In the genomic region with DNA sequence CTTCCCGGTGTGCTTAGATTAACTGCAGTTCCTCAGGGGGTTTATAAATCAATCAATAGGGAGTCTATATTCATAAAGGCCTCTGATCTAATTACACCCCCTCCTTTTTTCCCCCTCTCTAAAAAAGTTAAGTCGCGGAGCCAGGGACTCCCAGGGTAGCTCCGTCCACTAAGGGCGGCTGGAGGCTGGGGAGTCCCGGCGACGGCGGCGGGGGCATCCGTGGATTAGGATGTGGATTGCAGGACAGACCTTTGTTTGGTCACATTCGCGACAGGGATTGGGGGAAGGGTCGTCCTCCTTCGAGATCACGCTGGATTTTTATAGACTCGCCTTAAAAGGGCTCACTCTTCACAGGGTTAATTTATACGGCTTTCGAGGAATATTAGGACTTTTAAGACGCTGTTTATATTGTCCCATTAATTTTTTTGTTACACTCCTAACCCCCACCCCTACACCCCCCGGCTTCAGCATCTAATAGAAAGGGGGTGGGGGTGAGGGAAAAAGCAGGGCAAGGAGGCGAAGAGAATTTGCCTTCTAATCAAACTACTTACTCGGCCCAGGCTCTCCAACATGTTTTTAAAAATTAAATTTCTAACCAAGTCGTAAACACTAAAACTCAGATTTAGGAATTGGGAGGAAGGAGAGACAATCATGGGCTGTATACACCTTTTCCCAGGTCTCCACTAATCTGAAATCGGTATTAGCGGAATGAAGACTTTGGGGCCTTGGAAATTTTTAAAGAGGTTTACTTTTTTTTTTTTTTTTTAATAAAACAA, we compare ENCODE assay signal across 32 cellular contexts. TPM values are rescaled to one million over a fixed set of nuclear protein-coding genes. Genes with fewer than 3 reads are reported as not detected.
DNase-seq lines count a peak whose midpoint lies in the region; ATAC-seq and TF ChIP-seq lines count a peak whose summit lies in the region.
"Had no signal": no experiment of that assay in that cellular context is flagged by ENCODE, and none has a peak within 500 bp of the region (broad histone marks: within the 10 kb centered on the region; RNA-seq: fewer than 3 reads in every experiment).

No MANE protein-coding gene starts in this region.

- CTCF ChIA-PET in activated CD8-positive, alpha-beta T cell treated with anti-CD3 and anti-CD28 coated beads, Interleukin-2, amount 10 ng/mL, durations not matched to agents 7 days and 5 days (lab: Charles Lee), result no interaction called here
- CTCF ChIA-PET in activated CD8-positive, alpha-beta T cell treated with anti-CD3 and anti-CD28 coated beads for 36 hours (lab: Charles Lee), result no interaction called here

- no peak for DNase-seq in activated CD8-positive, alpha-beta T cell treated with anti-CD3 and anti-CD28 coated beads, Interleukin-2, amount 10 ng/mL, durations not matched to agents 7 days and 5 days
- DNase-seq in activated CD8-positive, alpha-beta T cell treated with anti-CD3 and anti-CD28 coated beads for 36 hours, result no peak
- DNase-seq in fibroblast of villous mesenchyme (ENCODE audit: low read depth) (peak; percentile 30), left kidney (ENCODE audit: low read depth, low spot score) (peak; percentile 24), smooth muscle cell (lab: John Stamatoyannopoulos, UW; ENCODE audit: unreplicated experiment) (no peak)
- DNase-seq in stimulated activated naive B cell treated with anti-CD40 and anti-IgM and Interleukin-4, amounts not matched to agents 10 μg/mL and 1 μg/mL and 100 μg/mL, for 72 hours, result no peak
- DNase-seq: 8988T; activated CD4-positive, alpha-beta T cell treated with anti-CD3 and anti-CD28 coated beads, Interleukin-2, amount 50 U/mL, for 1 hour; CD4-positive, alpha-beta T cell; DMS 273 treated with DMSO at 0.1 percent for 48 hours; dorsolateral prefrontal cortex; erythroblast; left cardiac atrium; MV-4-11; naive thymus-derived CD4-positive, alpha-beta T cell; NCI-H510A treated with DMSO at 0.1 percent for 48 hours; pancreas; PC-3; Right ventricle myocardium superior; transverse colon had no signal

- H3K9me3 ChIP-seq in smooth muscle cell (replicated peaks; ENCODE audit: low read depth) (no peaks in the 10 kb centered on the region), gastroesophageal sphincter (no peaks in the 10 kb centered on the region)
- H3K9me3 ChIP-seq: ascending aorta, pancreas, transverse colon had no signal

- TF ChIP-seq CTCF in activated CD8-positive, alpha-beta T cell treated with anti-CD3 and anti-CD28 coated beads for 36 hours (IDR thresholded peaks at IDR 0.05), result no peak
- TF ChIP-seq CTCF in fibroblast of villous mesenchyme (IDR thresholded peaks at IDR 0.05; ENCODE audit: insufficient read depth, low read depth, low read length) (no peak), smooth muscle cell (IDR thresholded peaks at IDR 0.05; ENCODE audit: borderline replicate concordance, insufficient read depth, poor library complexity, severe bottlenecking) (no peak), gastroesophageal sphincter (IDR thresholded peaks at IDR 0.05) (no peak)

- H3K27ac Mint-ChIP-seq in activated CD8-positive, alpha-beta T cell treated with anti-CD3 and anti-CD28 coated beads, Interleukin-2, amount 10 ng/mL, durations not matched to agents 7 days and 5 days, result no peak overlapping the region
- no peak overlapping the region for H3K27ac Mint-ChIP-seq in activated CD8-positive, alpha-beta T cell treated with anti-CD3 and anti-CD28 coated beads for 36 hours
- H3K27ac Mint-ChIP-seq in stimulated activated naive B cell treated with anti-CD40 and anti-IgM and Interleukin-4, amounts not matched to agents 10 μg/mL and 1 μg/mL and 100 μg/mL, for 72 hours, result no peak overlapping the region
- H3K27ac Mint-ChIP-seq: activated T-helper 1 cell treated with anti-CD3 and anti-CD28 coated beads, Interleukin-12 subunit alpha, Interleukin-12 subunit beta, Interleukin-2, Interleukin-4 antibody, amounts not matched to agents 30 ng/mL and 10 ng/mL and 1 ng/mL, durations not matched to agents 14 hours and 24 hours and 36 hours; CD4-positive, alpha-beta T cell had no signal

- ATAC-seq in activated CD8-positive, alpha-beta T cell treated with anti-CD3 and anti-CD28 coated beads, Interleukin-2, amount 10 ng/mL, durations not matched to agents 7 days and 5 days, result no peak
- no peak for ATAC-seq in activated CD8-positive, alpha-beta T cell treated with anti-CD3 and anti-CD28 coated beads for 36 hours
- no peak for ATAC-seq in gastroesophageal sphincter
- no peak for ATAC-seq in GM21737 (IDR thresholded peaks at IDR 0.05; ENCODE audit: unreplicated experiment)
- ATAC-seq in stimulated activated naive B cell treated with anti-CD40 and anti-IgM and Interleukin-4, amounts not matched to agents 10 μg/mL and 1 μg/mL and 100 μg/mL, for 72 hours (replicated peaks), result no peak
- ATAC-seq: activated naive CD4-positive, alpha-beta T cell treated with anti-CD3 and anti-CD28 coated beads, Interleukin-2, amount 50 U/mL, for 72 hours; naive thymus-derived CD4-positive, alpha-beta T cell; pancreas; PC-3; sciatic nerve had no signal

- H3K4me3 ChIP-seq in fibroblast of villous mesenchyme (ENCODE audit: low read depth, low read length) (peak overlapping the region; percentile 40), smooth muscle cell (peak overlapping the region; percentile 65), gastroesophageal sphincter (no peak overlapping the region)
- H3K4me3 ChIP-seq: ascending aorta, dorsolateral prefrontal cortex, pancreas, transverse colon had no signal

- H3K4me1 ChIP-seq in smooth muscle cell (ENCODE audit: low read depth) (peaks cover 37% of the 10 kb centered on the region), gastroesophageal sphincter (peaks cover 0 to 42% (median 0%) of the 10 kb centered on the region in 3 donors)

- H3K36me3 Mint-ChIP-seq in activated CD8-positive, alpha-beta T cell treated with anti-CD3 and anti-CD28 coated beads, Interleukin-2, amount 10 ng/mL, durations not matched to agents 7 days and 5 days (ENCODE audit: low read depth), result peaks cover 14% of the 10 kb centered on the region
- H3K36me3 Mint-ChIP-seq in activated CD8-positive, alpha-beta T cell treated with anti-CD3 and anti-CD28 coated beads for 36 hours (ENCODE audit: low read depth), result peaks cover 3% of the 10 kb centered on the region
- peaks cover 4 to 5% of the 10 kb centered on the region in 2 donors for H3K36me3 Mint-ChIP-seq in stimulated activated naive B cell treated with anti-CD40 and anti-IgM and Interleukin-4, amounts not matched to agents 10 μg/mL and 1 μg/mL and 100 μg/mL, for 72 hours

- H3K27ac ChIP-seq in smooth muscle cell (ENCODE audit: low read depth) (peak overlapping the region; percentile 95), gastroesophageal sphincter (no peak overlapping the region)
- H3K27ac ChIP-seq: ascending aorta, dorsolateral prefrontal cortex, KMS-11, pancreas, transverse colon, VCaP had no signal

- no peaks in the 10 kb centered on the region for H3K36me3 ChIP-seq in smooth muscle cell (ENCODE audit: low read depth)
- H3K36me3 ChIP-seq in gastroesophageal sphincter, result no peaks in the 10 kb centered on the region
- H3K36me3 ChIP-seq: ascending aorta, pancreas, transverse colon had no signal

- intact Hi-C loops in activated CD8-positive, alpha-beta T cell treated with anti-CD3 and anti-CD28 coated beads for 36 hours (cut with micrococcal nuclease), result no loop called here

- TF ChIP-seq EP300 in gastroesophageal sphincter (IDR thresholded peaks at IDR 0.05), result no peak

- H3K4me3 Mint-ChIP-seq in activated CD8-positive, alpha-beta T cell treated with anti-CD3 and anti-CD28 coated beads, Interleukin-2, amount 10 ng/mL, durations not matched to agents 7 days and 5 days, result peak overlapping the region; percentile 12
- H3K4me3 Mint-ChIP-seq in activated CD8-positive, alpha-beta T cell treated with anti-CD3 and anti-CD28 coated beads for 36 hours, result no peak overlapping the region
- H3K4me3 Mint-ChIP-seq in stimulated activated naive B cell treated with anti-CD40 and anti-IgM and Interleukin-4, amounts not matched to agents 10 μg/mL and 1 μg/mL and 100 μg/mL, for 72 hours, result no peak overlapping the region
- H3K4me3 Mint-ChIP-seq: activated T-helper 1 cell treated with anti-CD3 and anti-CD28 coated beads, Interleukin-12 subunit alpha, Interleukin-12 subunit beta, Interleukin-2, Interleukin-4 antibody, amounts not matched to agents 30 ng/mL and 10 ng/mL and 1 ng/mL, durations not matched to agents 14 hours and 24 hours and 36 hours; CD4-positive, alpha-beta T cell; central memory CD8-positive, alpha-beta T cell had no signal

- peak overlapping the region; percentile 98 for H3K4me2 ChIP-seq in smooth muscle cell
- H3K4me2 ChIP-seq: KMS-11 had no signal

- WGBS in smooth muscle cell (ENCODE audit: low lambda C conversion rate), result 4% methylated on average over 26 of the region's 26 CpGs
- 46 to 66% methylated on average over 17 to 24 of the region's 26 CpGs for WGBS in gastroesophageal sphincter (ENCODE audit: low coverage in 1 of 2), 2 donors

- H3K27me3 Mint-ChIP-seq in activated CD8-positive, alpha-beta T cell treated with anti-CD3 and anti-CD28 coated beads, Interleukin-2, amount 10 ng/mL, durations not matched to agents 7 days and 5 days (ENCODE audit: low read depth), result peaks cover 82% of the 10 kb centered on the region
- H3K27me3 Mint-ChIP-seq in activated CD8-positive, alpha-beta T cell treated with anti-CD3 and anti-CD28 coated beads for 36 hours, result peaks cover 85% of the 10 kb centered on the region
- peaks cover 71 to 91% of the 10 kb centered on the region in 2 donors for H3K27me3 Mint-ChIP-seq in stimulated activated naive B cell treated with anti-CD40 and anti-IgM and Interleukin-4, amounts not matched to agents 10 μg/mL and 1 μg/mL and 100 μg/mL, for 72 hours

- TF ChIP-seq POLR2A in gastroesophageal sphincter (IDR thresholded peaks at IDR 0.05), result no peak

- peaks cover 21% of the 10 kb centered on the region for H3F3A ChIP-seq in smooth muscle cell (ENCODE audit: low read depth)

- peaks cover 19% of the 10 kb centered on the region for H4K20me1 ChIP-seq in smooth muscle cell (ENCODE audit: low read depth)

- H3K79me2 ChIP-seq in smooth muscle cell (ENCODE audit: low read depth), result peaks cover 86% of the 10 kb centered on the region

- H2AFZ ChIP-seq in smooth muscle cell (ENCODE audit: low read depth), result peak overlapping the region; percentile 74

- H3K27me3 ChIP-seq in smooth muscle cell (ENCODE audit: low read depth) (no peaks in the 10 kb centered on the region), gastroesophageal sphincter (peaks cover 88% of the 10 kb centered on the region)

- peaks cover 7% of the 10 kb centered on the region for H3K9me3 Mint-ChIP-seq in activated CD8-positive, alpha-beta T cell treated with anti-CD3 and anti-CD28 coated beads, Interleukin-2, amount 10 ng/mL, durations not matched to agents 7 days and 5 days (ENCODE audit: insufficient read depth)
- H3K9me3 Mint-ChIP-seq in activated CD8-positive, alpha-beta T cell treated with anti-CD3 and anti-CD28 coated beads for 36 hours, result no peaks in the 10 kb centered on the region
- H3K9me3 Mint-ChIP-seq in stimulated activated naive B cell treated with anti-CD40 and anti-IgM and Interleukin-4, amounts not matched to agents 10 μg/mL and 1 μg/mL and 100 μg/mL, for 72 hours, result peaks cover 4 to 6% of the 10 kb centered on the region in 2 donors
- H3K9me3 Mint-ChIP-seq: central memory CD8-positive, alpha-beta T cell had no signal

- peak overlapping the region; percentile 89 for H3K9ac ChIP-seq in smooth muscle cell (ENCODE audit: low read depth)
- H3K9ac ChIP-seq: KMS-11 had no signal

- POLR2A ChIA-PET in activated CD8-positive, alpha-beta T cell treated with anti-CD3 and anti-CD28 coated beads, Interleukin-2, amount 10 ng/mL, durations not matched to agents 7 days and 5 days (lab: Charles Lee), result no interaction called here
- POLR2A ChIA-PET in activated CD8-positive, alpha-beta T cell treated with anti-CD3 and anti-CD28 coated beads for 36 hours (lab: Charles Lee), result no interaction called here

- H3K4me1 Mint-ChIP-seq in activated CD8-positive, alpha-beta T cell treated with anti-CD3 and anti-CD28 coated beads, Interleukin-2, amount 10 ng/mL, durations not matched to agents 7 days and 5 days (ENCODE audit: low read depth), result no peaks in the 10 kb centered on the region
- peaks cover 18% of the 10 kb centered on the region for H3K4me1 Mint-ChIP-seq in activated CD8-positive, alpha-beta T cell treated with anti-CD3 and anti-CD28 coated beads for 36 hours (ENCODE audit: low read depth)
- peaks cover 13 to 36% of the 10 kb centered on the region in 2 donors for H3K4me1 Mint-ChIP-seq in stimulated activated naive B cell treated with anti-CD40 and anti-IgM and Interleukin-4, amounts not matched to agents 10 μg/mL and 1 μg/mL and 100 μg/mL, for 72 hours

RNA-seq across cellular contexts. Expression of a gene that starts 8.5 kb away (rescaled TPM):
- total RNA-seq in activated CD8-positive, alpha-beta T cell treated with anti-CD3 and anti-CD28 coated beads, Interleukin-2, amount 10 ng/mL, durations not matched to agents 7 days and 5 days, result not detected
- total RNA-seq in activated CD8-positive, alpha-beta T cell treated with anti-CD3 and anti-CD28 coated beads for 36 hours, result not detected
- total RNA-seq in fibroblast of villous mesenchyme (7.8 and 25.4 TPM in 2 replicates), smooth muscle cell (269 and 289 TPM in 2 replicates), gastroesophageal sphincter (10 to 100 TPM in 2 of 4 donors, 1 to 10 TPM in 2; 3.5 to 31.3 (median 18.2) TPM)
- polyA plus RNA-seq in smooth muscle cell, result 382 and 543 TPM in 2 replicates
- total RNA-seq: activated naive CD4-positive, alpha-beta T cell treated with anti-CD3 and anti-CD28 coated beads, Interleukin-2, amount 50 U/mL, for 72 hours; activated T-helper 1 cell treated with anti-CD3 and anti-CD28 coated beads, Interleukin-12 subunit alpha, Interleukin-12 subunit beta, Interleukin-2, Interleukin-4 antibody, amounts not matched to agents 30 ng/mL and 10 ng/mL and 1 ng/mL, durations not matched to agents 14 hours and 24 hours and 36 hours; ascending aorta; CD4-positive, alpha-beta T cell; dorsolateral prefrontal cortex; frontal cortex; G401; mesenteric fat pad; naive thymus-derived CD4-positive, alpha-beta T cell; Right ventricle myocardium superior; sciatic nerve had no signal
- polyA plus RNA-seq: naive thymus-derived CD4-positive, alpha-beta T cell had no signal

Comparison
In these comparisons a context has a peak if more than half of its experiments do, and no peak if none do; other contexts are left out.
1. DNase-seq: peak in fibroblast of villous mesenchyme (single experiment) and left kidney (single experiment); none in activated CD8-positive, alpha-beta T cell treated with anti-CD3 and anti-CD28 coated beads, Interleukin-2, amount 10 ng/mL, durations not matched to agents 7 days and 5 days (single experiment), activated CD8-positive, alpha-beta T cell treated with anti-CD3 and anti-CD28 coated beads for 36 hours (single experiment), smooth muscle cell (single experiment) and stimulated activated naive B cell treated with anti-CD40 and anti-IgM and Interleukin-4, amounts not matched to agents 10 μg/mL and 1 μg/mL and 100 μg/mL, for 72 hours (single experiment).
2. H3K4me3 ChIP-seq: peak in fibroblast of villous mesenchyme (single experiment) and smooth muscle cell (single experiment); none in gastroesophageal sphincter (0 of 2).